Comparison of ENCODE assay signal across 17 cellular contexts in the genomic region with DNA sequence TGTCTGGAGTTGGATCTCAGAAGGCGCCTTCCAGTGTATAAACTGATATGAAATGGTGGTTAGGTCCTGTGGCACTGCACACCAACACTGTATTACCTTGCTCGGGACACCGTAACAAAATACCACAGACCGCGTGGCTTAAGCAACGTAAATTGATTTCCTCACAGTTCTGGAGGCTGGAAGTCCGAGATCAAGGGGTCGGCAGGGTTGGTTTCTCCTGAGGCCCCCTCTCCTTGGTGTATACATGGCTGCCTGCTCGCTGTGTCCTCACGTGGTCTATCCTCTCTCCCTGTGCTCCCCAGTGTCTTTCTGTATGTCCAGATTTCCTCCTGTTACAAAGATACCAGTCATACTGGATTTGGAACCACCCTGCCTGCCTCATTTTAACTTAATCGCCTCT.
DNase-seq lines count a peak whose midpoint lies in the region; FAIRE-seq and TF ChIP-seq lines count a peak whose summit lies in the region.
"Had no signal": no experiment of that assay in that cellular context is flagged by ENCODE, and none has a peak within 500 bp of the region (broad histone marks: within the 10 kb centered on the region; RNA-seq: fewer than 3 reads in every experiment).

No MANE protein-coding gene starts in this region.

- no peak overlapping the region for H4K8ac ChIP-seq in neuronal stem cell (ENCODE audit: low read depth, low read length)

- intact Hi-C loops in Caco-2 (cut with micrococcal nuclease; ENCODE audit: unreplicated experiment) = no loop called here
- intact Hi-C loops in esophagus squamous epithelium (cut with DNase I) = no loop called here

- H3K4me3 ChIP-seq in Caco-2 (ENCODE audit: low read depth, low read length) (no peak overlapping the region), neuronal stem cell (ENCODE audit: low read length in 2 of 2) (no peak overlapping the region), esophagus squamous epithelium (no peak overlapping the region)
- H3K4me3 ChIP-seq: BLaER1 treated with 17β-estradiol and CSF1 and Interleukin-3, amounts not matched to agents 10 nM and 100 nM; GM12878 had no signal

- H3K36me3 Mint-ChIP-seq in Caco-2 (ENCODE audit: insufficient read depth, unreplicated experiment) = peaks cover 15% of the 10 kb centered on the region

- no peaks in the 10 kb centered on the region for H3K27me3 Mint-ChIP-seq in Caco-2 (ENCODE audit: insufficient read depth, unreplicated experiment)

- no TSS peak for BruUV-seq in Caco-2 (replicated peaks; lab: Mats Ljungman, UMichigan)

- H3K79me1 ChIP-seq in neuronal stem cell (ENCODE audit: low read depth, low read length) = no peaks in the 10 kb centered on the region

- no peak overlapping the region for H2BK15ac ChIP-seq in neuronal stem cell (ENCODE audit: low read length)

- POLR2A ChIA-PET in Caco-2 (lab: Charles Lee) = interaction anchor here (0.6 kb wide), 1 partner anchor 63 kb away, joined by 4 read pairs; no protein-coding TSS in a partner anchor

- peak overlapping the region; percentile 34 for H3K27ac Mint-ChIP-seq in Caco-2 (ENCODE audit: unreplicated experiment)
- H3K27ac Mint-ChIP-seq: CD8-positive, alpha-beta T cell had no signal

- H2BK12ac ChIP-seq in neuronal stem cell (ENCODE audit: low read length) = no peak overlapping the region

- no peak overlapping the region for H3K4ac ChIP-seq in neuronal stem cell (ENCODE audit: low read length)

- H2BK120ac ChIP-seq in neuronal stem cell (ENCODE audit: low read depth, low read length) = no peak overlapping the region

- no peak overlapping the region for H2AFZ ChIP-seq in neuronal stem cell (ENCODE audit: low read length)

- no peak overlapping the region for H3K9ac ChIP-seq in neuronal stem cell (ENCODE audit: low read depth, low read length, poor library complexity)
- H3K9ac ChIP-seq: BLaER1 treated with 17β-estradiol and CSF1 and Interleukin-3, amounts not matched to agents 10 nM and 100 nM had no signal

- TF ChIP-seq CTCF in Caco-2 (IDR thresholded peaks at IDR 0.05; ENCODE audit: insufficient read depth in 1 of 2, low read depth in 1 of 2, low read length in 1 of 2, severe bottlenecking in 1 of 2, unreplicated experiment in 1 of 2) (no peak), esophagus squamous epithelium (IDR thresholded peaks at IDR 0.05) (no peak)

- no peak for DNase-seq in Caco-2
- DNase-seq in left kidney (ENCODE audit: low read depth, low spot score) = peak; percentile 37
- no peak for DNase-seq in neuronal stem cell (ENCODE audit: low spot score)
- no peak for DNase-seq in urothelium cell line (ENCODE audit: low spot score)
- no peak for DNase-seq in esophagus squamous epithelium (lab: John Stamatoyannopoulos, UW)
- DNase-seq in NCI-H748 treated with DMSO at 0.1 percent for 48 hours (lab: John Stamatoyannopoulos, UW) = no peak
- no peak for DNase-seq in NCI-H526 (lab: John Stamatoyannopoulos, UW)
- DNase-seq: 8988T; CD8-positive, alpha-beta T cell; DMS 273 treated with DMSO at 0.1 percent for 48 hours; DMS53; DND-41; EL; GOT3; H7 had no signal

- H2AK5ac ChIP-seq in neuronal stem cell (ENCODE audit: low read depth, low read length) = no peak overlapping the region

- no peak overlapping the region for H3K14ac ChIP-seq in neuronal stem cell (ENCODE audit: low read length)

- H3K4me1 ChIP-seq in Caco-2 (peaks cover 10% of the 10 kb centered on the region; the same call in 1 of the 2 replicates), neuronal stem cell (ENCODE audit: control insufficient read depth in 2 of 2, insufficient read depth in 1 of 2, low read depth in 1 of 2, low read length in 2 of 2) (peaks cover 2 to 11% of the 10 kb centered on the region in 2 donors), esophagus squamous epithelium (peaks cover 0 to 16% (median 0%) of the 10 kb centered on the region in 3 donors)

- H3K27me3 ChIP-seq in Caco-2 (replicated peaks; ENCODE audit: control insufficient read depth, insufficient read depth, low read length) = no peaks in the 10 kb centered on the region
- no peaks in the 10 kb centered on the region for H3K27me3 ChIP-seq in neuronal stem cell (ENCODE audit: control insufficient read depth in 3 of 3, insufficient read depth in 3 of 3, low read depth in 1 of 3, low read length in 3 of 3)
- no peaks in the 10 kb centered on the region for H3K27me3 ChIP-seq in esophagus squamous epithelium
- H3K27me3 ChIP-seq: BLaER1 treated with 17β-estradiol and CSF1 and Interleukin-3, amounts not matched to agents 10 nM and 100 nM had no signal

- H2BK5ac ChIP-seq in neuronal stem cell (ENCODE audit: low read length) = no peak overlapping the region

- no peaks in the 10 kb centered on the region for H3K9me3 Mint-ChIP-seq in Caco-2 (ENCODE audit: unreplicated experiment)
- H3K9me3 Mint-ChIP-seq: CD8-positive, alpha-beta T cell had no signal

- peak overlapping the region; percentile 41 for H3K18ac ChIP-seq in neuronal stem cell (ENCODE audit: low read length)

- FAIRE-seq in urothelium cell line (lab: Jason Lieb, UNC) = peak; percentile 42
- FAIRE-seq: GM12878 had no signal

- no peak overlapping the region for H4K91ac ChIP-seq in neuronal stem cell (ENCODE audit: low read depth, low read length, poor library complexity)

- H3K9me3 ChIP-seq in Caco-2 (no peaks in the 10 kb centered on the region), neuronal stem cell (replicated peaks in 1 of 2; ENCODE audit: control insufficient read depth in 2 of 2, insufficient read depth in 1 of 2, low read depth in 1 of 2, low read length in 2 of 2) (peaks cover 2 to 8% of the 10 kb centered on the region in 2 donors), esophagus squamous epithelium (no peaks in the 10 kb centered on the region)

- H3K4me1 Mint-ChIP-seq in Caco-2 (ENCODE audit: low read depth, unreplicated experiment) = peaks cover 23% of the 10 kb centered on the region

- CTCF ChIA-PET in Caco-2 (lab: Charles Lee) = no interaction called here

- no CpG with 5 or more reads among the region's 11 CpGs for WGBS in neuronal stem cell (ENCODE audit: extremely low coverage in 2 of 2, insufficient read length in 2 of 2, insufficient replicate concordance in 1 of 2), 2 donors
- WGBS in esophagus squamous epithelium, 2 donors = 92 to 98% methylated on average over 6 to 10 of the region's 11 CpGs

- H3K4me2 ChIP-seq in neuronal stem cell (ENCODE audit: insufficient read depth, low read length, poor library complexity, severe bottlenecking) = no peak overlapping the region

- peak overlapping the region; percentile 27 for H3K4me3 Mint-ChIP-seq in Caco-2 (ENCODE audit: unreplicated experiment)
- H3K4me3 Mint-ChIP-seq: CD8-positive, alpha-beta T cell had no signal

- H3K27ac ChIP-seq in neuronal stem cell (replicated peaks; ENCODE audit: low read length) (no peak overlapping the region), esophagus squamous epithelium (no peak overlapping the region)
- H3K27ac ChIP-seq: BLaER1 treated with 17β-estradiol and CSF1 and Interleukin-3, amounts not matched to agents 10 nM and 100 nM had no signal

- no peak overlapping the region for H3K23ac ChIP-seq in neuronal stem cell (ENCODE audit: low read depth, low read length, poor library complexity)

- no peak for TF ChIP-seq POLR2A in esophagus squamous epithelium (IDR thresholded peaks at IDR 0.05)

- H3K36me3 ChIP-seq in Caco-2 (ENCODE audit: control insufficient read depth, insufficient read depth, low read length) = no peaks in the 10 kb centered on the region
- H3K36me3 ChIP-seq in neuronal stem cell (replicated peaks in 1 of 2; ENCODE audit: control insufficient read depth in 2 of 2, insufficient read depth in 2 of 2, low read length in 2 of 2) = no peaks in the 10 kb centered on the region
- H3K36me3 ChIP-seq in esophagus squamous epithelium = peaks cover 0 to 10% (median 0%) of the 10 kb centered on the region in 3 donors
